In the genomic region with DNA sequence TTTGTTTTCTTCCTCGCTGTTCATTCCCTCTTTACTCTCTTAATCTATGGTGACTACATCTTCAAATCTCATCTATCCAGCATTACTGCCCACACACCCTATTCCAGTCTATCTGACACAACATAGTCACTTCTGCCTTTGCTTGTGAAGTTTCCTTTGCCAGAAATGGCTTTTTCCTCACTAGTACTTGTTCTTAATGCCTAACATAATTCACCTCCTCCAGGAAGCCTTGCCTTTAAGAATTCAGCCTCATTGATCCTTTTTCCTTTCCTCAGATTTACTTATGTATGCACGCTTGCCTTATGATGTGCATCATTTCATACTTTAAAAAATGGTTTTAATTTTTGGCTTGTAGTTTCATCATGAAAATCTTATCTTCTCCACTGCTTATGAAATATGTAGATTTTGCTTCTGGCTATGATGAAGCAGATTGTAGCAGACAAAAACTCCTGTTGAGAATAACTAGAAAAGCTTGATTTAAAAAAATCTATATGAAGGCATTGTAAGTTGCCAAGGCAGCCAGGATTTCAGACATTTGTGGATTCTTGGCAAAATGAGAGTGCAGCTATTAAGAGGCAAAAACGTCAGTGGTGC, we compare ENCODE assay signal across 1 cellular context.
TF ChIP-seq lines count a peak whose summit lies in the region.

No MANE protein-coding gene starts in this region.

TF ChIP-seq in IMR-90, 13 proteins besides CTCF, POLR2A, EP300 and RAD21:
- no peak for TF ChIP-seq MAFK (IDR thresholded peaks at IDR 0.05; ENCODE audit: low read depth, low read length)
- TF ChIP-seq ELK1 (IDR thresholded peaks at IDR 0.05; ENCODE audit: borderline replicate concordance, low read depth, low read length), result no peak
- no peak for TF ChIP-seq RCOR1 (IDR thresholded peaks at IDR 0.05; ENCODE audit: insufficient replicate concordance, low read length)
- TF ChIP-seq CEBPB (IDR thresholded peaks at IDR 0.05; ENCODE audit: low read depth, low read length), result no peak
- TF ChIP-seq CHD1 (IDR thresholded peaks at IDR 0.05; ENCODE audit: low read depth, low read length), result no peak
- TF ChIP-seq FOS (IDR thresholded peaks at IDR 0.05; ENCODE audit: low read depth, low read length), result no peak
- TF ChIP-seq NFE2L2 (IDR thresholded peaks at IDR 0.05; ENCODE audit: low read depth, low read length), result no peak
- TF ChIP-seq, protein P1, sequence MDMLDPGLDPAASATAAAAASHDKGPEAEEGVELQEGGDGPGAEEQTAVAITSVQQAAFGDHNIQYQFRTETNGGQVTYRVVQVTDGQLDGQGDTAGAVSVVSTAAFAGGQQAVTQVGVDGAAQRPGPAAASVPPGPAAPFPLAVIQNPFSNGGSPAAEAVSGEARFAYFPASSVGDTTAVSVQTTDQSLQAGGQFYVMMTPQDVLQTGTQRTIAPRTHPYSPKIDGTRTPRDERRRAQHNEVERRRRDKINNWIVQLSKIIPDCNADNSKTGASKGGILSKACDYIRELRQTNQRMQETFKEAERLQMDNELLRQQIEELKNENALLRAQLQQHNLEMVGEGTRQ (IDR thresholded peaks at IDR 0.05; ENCODE audit: low read depth, low read length), result no peak
- no peak for TF ChIP-seq SMC3 (IDR thresholded peaks at IDR 0.05; ENCODE audit: low read depth, low read length)
- no peak for TF ChIP-seq MXI1 (IDR thresholded peaks at IDR 0.05; ENCODE audit: borderline replicate concordance, low read depth, low read length)
- no peak for TF ChIP-seq BHLHE40 (IDR thresholded peaks at IDR 0.05; ENCODE audit: low read depth, low read length)
- no peak for TF ChIP-seq RFX5 (IDR thresholded peaks at IDR 0.05; ENCODE audit: low read depth, low read length)
- no peak for TF ChIP-seq MAZ (IDR thresholded peaks at IDR 0.05; ENCODE audit: borderline replicate concordance, low read depth, low read length)
TF ChIP-seq in IMR-90: peak in this region for 0.
